Comparison of ENCODE assay signal across 1 cellular context in genomic region chr1:28058168-28058567, GRCh38.
TF ChIP-seq lines count a peak whose summit lies in the region.

No MANE protein-coding gene starts in this region.

TF ChIP-seq in HEK293, 187 proteins besides CTCF, POLR2A, EP300 and RAD21 (continued from another document):
- TF ChIP-seq ZNF280D (tag by site-specific recombination; IDR thresholded peaks at IDR 0.05) (no peak), TCF7L2 (IDR thresholded peaks at IDR 0.05; ENCODE audit: borderline replicate concordance, low read depth, low read length) (0 out of 2 replicates have a peak, but pooled peaks have one; percentile 23), KLF10 (tag by site-specific recombination; IDR thresholded peaks at IDR 0.05) (no peak)
